2 cellular contexts compared by ENCODE assay signal in the genomic region with DNA sequence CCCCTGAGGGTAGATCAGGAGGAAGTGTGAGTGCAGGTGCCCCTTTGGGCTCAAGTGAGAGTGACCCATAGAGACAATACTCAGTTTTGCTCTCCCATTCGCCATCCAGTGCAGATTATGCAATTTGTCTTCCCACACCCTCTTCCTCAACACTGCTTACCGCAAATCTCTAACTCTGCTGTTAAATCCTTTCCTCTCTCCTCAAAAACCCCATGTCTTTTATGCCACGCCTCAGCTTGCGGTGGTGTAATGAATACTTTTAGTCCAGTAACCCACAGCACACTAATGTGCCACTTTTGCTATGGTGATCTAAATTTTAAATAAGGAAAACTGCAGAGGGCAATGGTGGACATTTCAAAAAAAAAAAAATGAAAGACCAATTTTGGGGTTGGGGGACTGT.
TF ChIP-seq lines count a peak whose summit lies in the region.

No MANE protein-coding gene starts in this region.

TF ChIP-seq in IMR-90, 13 proteins besides CTCF, POLR2A, EP300 and RAD21:
- TF ChIP-seq, protein P1, sequence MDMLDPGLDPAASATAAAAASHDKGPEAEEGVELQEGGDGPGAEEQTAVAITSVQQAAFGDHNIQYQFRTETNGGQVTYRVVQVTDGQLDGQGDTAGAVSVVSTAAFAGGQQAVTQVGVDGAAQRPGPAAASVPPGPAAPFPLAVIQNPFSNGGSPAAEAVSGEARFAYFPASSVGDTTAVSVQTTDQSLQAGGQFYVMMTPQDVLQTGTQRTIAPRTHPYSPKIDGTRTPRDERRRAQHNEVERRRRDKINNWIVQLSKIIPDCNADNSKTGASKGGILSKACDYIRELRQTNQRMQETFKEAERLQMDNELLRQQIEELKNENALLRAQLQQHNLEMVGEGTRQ (IDR thresholded peaks at IDR 0.05; ENCODE audit: low read depth, low read length), result no peak
- TF ChIP-seq MXI1 (IDR thresholded peaks at IDR 0.05; ENCODE audit: borderline replicate concordance, low read depth, low read length) (no peak), CEBPB (IDR thresholded peaks at IDR 0.05; ENCODE audit: low read depth, low read length) (no peak), RFX5 (IDR thresholded peaks at IDR 0.05; ENCODE audit: low read depth, low read length) (no peak), FOS (IDR thresholded peaks at IDR 0.05; ENCODE audit: low read depth, low read length) (no peak), RCOR1 (IDR thresholded peaks at IDR 0.05; ENCODE audit: insufficient replicate concordance, low read length) (no peak), MAZ (IDR thresholded peaks at IDR 0.05; ENCODE audit: borderline replicate concordance, low read depth, low read length) (no peak), MAFK (IDR thresholded peaks at IDR 0.05; ENCODE audit: low read depth, low read length) (no peak), BHLHE40 (IDR thresholded peaks at IDR 0.05; ENCODE audit: low read depth, low read length) (no peak), NFE2L2 (IDR thresholded peaks at IDR 0.05; ENCODE audit: low read depth, low read length) (no peak), CHD1 (IDR thresholded peaks at IDR 0.05; ENCODE audit: low read depth, low read length) (no peak)
- TF ChIP-seq, protein P2, sequence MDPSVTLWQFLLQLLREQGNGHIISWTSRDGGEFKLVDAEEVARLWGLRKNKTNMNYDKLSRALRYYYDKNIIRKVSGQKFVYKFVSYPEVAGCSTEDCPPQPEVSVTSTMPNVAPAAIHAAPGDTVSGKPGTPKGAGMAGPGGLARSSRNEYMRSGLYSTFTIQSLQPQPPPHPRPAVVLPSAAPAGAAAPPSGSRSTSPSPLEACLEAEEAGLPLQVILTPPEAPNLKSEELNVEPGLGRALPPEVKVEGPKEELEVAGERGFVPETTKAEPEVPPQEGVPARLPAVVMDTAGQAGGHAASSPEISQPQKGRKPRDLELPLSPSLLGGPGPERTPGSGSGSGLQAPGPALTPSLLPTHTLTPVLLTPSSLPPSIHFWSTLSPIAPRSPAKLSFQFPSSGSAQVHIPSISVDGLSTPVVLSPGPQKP (IDR thresholded peaks at IDR 0.05; ENCODE audit: borderline replicate concordance, low read depth, low read length), result no peak

TF ChIP-seq in HepG2, 621 proteins besides CTCF, POLR2A, EP300 and RAD21:
- TF ChIP-seq, protein P3, sequence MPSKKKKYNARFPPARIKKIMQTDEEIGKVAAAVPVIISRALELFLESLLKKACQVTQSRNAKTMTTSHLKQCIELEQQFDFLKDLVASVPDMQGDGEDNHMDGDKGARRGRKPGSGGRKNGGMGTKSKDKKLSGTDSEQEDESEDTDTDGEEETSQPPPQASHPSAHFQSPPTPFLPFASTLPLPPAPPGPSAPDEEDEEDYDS (CRISPR knock-in tag; IDR thresholded peaks at IDR 0.05), result no peak
- no peak for TF ChIP-seq BRCA1 (CRISPR knock-in tag; IDR thresholded peaks at IDR 0.05)
- TF ChIP-seq ATF1 (CRISPR knock-in tag; IDR thresholded peaks at IDR 0.05), result no peak
- TF ChIP-seq XRCC5 (optimal IDR thresholded peaks at IDR 0.05; ENCODE audit: low read length), result no peak
